In the genomic region with DNA sequence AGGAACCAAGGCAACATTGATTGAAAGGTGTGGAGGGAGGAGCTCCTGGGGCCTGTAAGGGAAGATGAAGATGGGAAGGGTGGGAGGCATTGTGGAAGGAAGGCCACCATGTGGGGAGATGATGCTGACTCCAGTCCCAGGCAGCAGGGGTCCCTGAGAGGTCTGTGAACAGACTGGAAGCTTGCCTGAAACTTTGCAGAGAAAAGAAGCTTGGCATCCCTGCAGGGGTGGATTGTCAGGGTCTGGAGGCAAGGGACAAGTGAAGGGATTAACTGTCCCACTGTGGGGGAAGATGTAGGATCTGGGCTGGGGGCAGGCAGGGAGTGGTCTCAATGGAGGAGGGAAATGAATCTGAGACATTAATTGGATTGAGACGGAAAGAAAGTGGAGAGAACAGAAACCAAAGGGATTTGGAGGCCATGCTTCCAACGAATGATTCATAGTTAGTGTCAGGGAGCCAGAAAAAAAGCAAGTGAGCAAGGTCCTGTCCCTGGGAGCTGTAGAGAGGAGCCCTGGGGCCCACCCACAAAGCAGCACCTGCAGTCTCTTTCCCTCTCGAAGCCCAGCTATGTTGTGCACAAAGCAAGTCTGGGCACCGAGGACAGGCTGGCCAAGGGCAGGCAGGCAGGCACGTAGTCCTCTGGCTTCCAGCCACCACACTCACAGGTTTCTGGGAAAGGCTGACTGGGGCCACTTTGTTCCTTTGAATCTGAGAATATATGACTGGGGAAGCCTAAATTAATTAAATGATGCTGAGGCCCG, we compare ENCODE assay signal across 25 cellular contexts. TPM values are rescaled to one million over a fixed set of nuclear protein-coding genes. Genes with fewer than 3 reads are reported as not detected.
A peak's percentile ranks its signal among the peaks of the same experiment; 100 is the strongest.
DNase-seq lines count a peak whose midpoint lies in the region; TF ChIP-seq lines count a peak whose summit lies in the region.
"Had no signal": no experiment of that assay in that cellular context is flagged by ENCODE, and none has a peak within 500 bp of the region (broad histone marks: within the 10 kb centered on the region; RNA-seq: fewer than 3 reads in every experiment).

No MANE protein-coding gene starts in this region.

- POLR2A ChIA-PET in GM10248 (lab: Yijun Ruan, JAX), result no interaction called here

- no peaks in the 10 kb centered on the region for H3K9me3 ChIP-seq in adrenal gland (replicated peaks in 1 of 3)
- H3K9me3 ChIP-seq: A549, heart left ventricle, transverse colon had no signal

- no peak overlapping the region for H3K4me3 ChIP-seq in adrenal gland
- H3K4me3 ChIP-seq: A549, heart left ventricle, neural progenitor cell, transverse colon had no signal

- no peak for TF ChIP-seq POLR2A in adrenal gland (IDR thresholded peaks at IDR 0.05)

- H3K4me1 ChIP-seq in adrenal gland (replicated peaks in 1 of 2), result peaks cover 0 to 10% of the 10 kb centered on the region in 2 donors
- H3K4me1 ChIP-seq: A549 had no signal

- CTCF ChIA-PET in GM10248 (lab: Yijun Ruan, JAX), result interaction anchor here (1.2 to 3.0 kb wide), 2 partner anchors 11 to 12 kb away, joined by 3 to 15 read pairs; no protein-coding TSS in a partner anchor

- DNase-seq in NCI-H2196 (lab: John Stamatoyannopoulos, UW; ENCODE audit: unreplicated experiment), result peak; percentile 29
- DNase-seq in NCI-H2196 treated with DMSO at 0.1 percent for 48 hours (lab: John Stamatoyannopoulos, UW; ENCODE audit: unreplicated experiment), result no peak
- peak; percentile 79 for DNase-seq in NCI-H1105 treated with DMSO at 0.1 percent for 48 hours (lab: John Stamatoyannopoulos, UW)
- DNase-seq in adrenal gland, result peak; percentile 39 to 91 (median 61)
- peak; percentile 44 for DNase-seq in posterior vena cava (ENCODE audit: low spot score)
- no peak for DNase-seq in AML-193 (lab: John Stamatoyannopoulos, UW)
- DNase-seq in NCI-H2081 (lab: John Stamatoyannopoulos, UW), result no peak
- DNase-seq in GM10248 (ENCODE audit: extremely low spot score), result no peak
- DNase-seq: activated CD4-positive, alpha-beta T cell treated with anti-CD3 and anti-CD28 coated beads, Interleukin-2, amount 50 U/mL, for 1 hour; activated naive CD8-positive, alpha-beta T cell treated with anti-CD3 and anti-CD28 coated beads, Interleukin-2, amount 10 ng/mL, durations not matched to agents 7 days and 5 days; brain microvascular endothelial cell; heart left ventricle; HFFc6; immature natural killer cell; Kasumi-1; NCI-H1436; NCI-H524; PC-3; stimulated activated naive CD4-positive, alpha-beta T cell treated with Interleukin-2 at 50 U/mL for 16 hours; transverse colon had no signal

- 27 to 58% (median 38%) methylated on average over 5 to 6 of the region's 6 CpGs for WGBS in adrenal gland, 4 donors

- peaks cover 33% of the 10 kb centered on the region for H3K27me3 ChIP-seq in adrenal gland

- H3K36me3 ChIP-seq in adrenal gland (replicated peaks in 1 of 2), result no peaks in the 10 kb centered on the region
- H3K36me3 ChIP-seq: brain microvascular endothelial cell, heart left ventricle, neural progenitor cell, transverse colon had no signal

- H3K27ac ChIP-seq in adrenal gland, result no peak overlapping the region
- H3K27ac ChIP-seq: A549, brain microvascular endothelial cell, C4-2B, heart left ventricle, neural progenitor cell, transverse colon had no signal

- TF ChIP-seq CTCF in adrenal gland (IDR thresholded peaks at IDR 0.05), result no peak
- TF ChIP-seq CTCF in GM10248 (IDR thresholded peaks at IDR 0.05; ENCODE audit: control extremely low read depth, extremely low read depth, low read depth, missing control alignments), result no peak

- intact Hi-C loops in adrenal gland (cut with DNase I), result no loop called here
- intact Hi-C loops in posterior vena cava (cut with DNase I), result no loop called here

RNA-seq across cellular contexts. Expression of a gene that starts 4.8 kb away (rescaled TPM):
- under 1 TPM in 2 of 8 donors, not detected in 6; 0.14 to 0.41 TPM for total RNA-seq in adrenal gland
- under 1 TPM in 2 of 3 donors, not detected in 1; 0.03 to 0.16 TPM for polyA plus RNA-seq in adrenal gland
- not detected for total RNA-seq in posterior vena cava
- total RNA-seq: activated naive CD8-positive, alpha-beta T cell treated with anti-CD3 and anti-CD28 coated beads, Interleukin-2, amount 10 ng/mL, durations not matched to agents 7 days and 5 days; heart left ventricle; HFFc6; PC-3; SK-MEL-5 had no signal
- polyA plus RNA-seq: A549, heart left ventricle, immature natural killer cell had no signal

RNA-seq across cellular contexts. Expression of a gene that starts 8.5 kb away (rescaled TPM):
- total RNA-seq in adrenal gland (not detected), posterior vena cava (not detected)
- polyA plus RNA-seq in adrenal gland, result not detected
- total RNA-seq: activated naive CD8-positive, alpha-beta T cell treated with anti-CD3 and anti-CD28 coated beads, Interleukin-2, amount 10 ng/mL, durations not matched to agents 7 days and 5 days; heart left ventricle; HFFc6; PC-3; renal cortical epithelial cell; SK-MEL-5 had no signal
- polyA plus RNA-seq: A549, heart left ventricle, immature natural killer cell had no signal

Comparison
In these comparisons a context has a peak if more than half of its experiments do, and no peak if none do; other contexts are left out.
1. DNase-seq: peak in NCI-H2196 (single experiment), NCI-H1105 treated with DMSO at 0.1 percent for 48 hours (single experiment), adrenal gland (7 of 7) and posterior vena cava (single experiment); none in NCI-H2196 treated with DMSO at 0.1 percent for 48 hours (single experiment), AML-193 (0 of 2), NCI-H2081 (0 of 2) and GM10248 (single experiment).